In the genomic region with DNA sequence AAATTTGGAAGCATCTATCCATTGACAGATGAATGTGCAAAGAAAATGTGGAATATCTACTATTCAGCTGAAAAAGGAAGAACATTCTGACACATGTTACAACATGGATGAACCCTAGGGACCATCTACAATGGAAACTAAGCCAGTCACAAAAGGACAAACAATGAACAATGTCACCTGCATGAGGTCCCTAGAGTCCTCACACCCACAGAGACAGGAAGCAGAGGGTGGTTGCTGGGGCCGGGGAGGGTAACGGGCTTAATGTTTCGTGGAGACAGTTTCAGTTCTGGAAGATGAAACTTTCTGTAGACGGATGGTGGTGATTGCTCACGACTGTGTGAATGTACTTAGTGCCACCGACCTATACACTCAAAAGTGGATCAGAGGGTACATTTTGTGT, we compare ENCODE assay signal across 9 cellular contexts.
DNase-seq lines count a peak whose midpoint lies in the region; ATAC-seq and TF ChIP-seq lines count a peak whose summit lies in the region.
"Had no signal": no experiment of that assay in that cellular context is flagged by ENCODE, and none has a peak within 500 bp of the region (broad histone marks: within the 10 kb centered on the region; RNA-seq: fewer than 3 reads in every experiment).

No MANE protein-coding gene starts in this region.

- H3K36me3 ChIP-seq in SU-DHL-6 (ENCODE audit: low read length) (no peaks in the 10 kb centered on the region), smooth muscle cell (ENCODE audit: low read depth) (no peaks in the 10 kb centered on the region)

- H3K9ac ChIP-seq in SU-DHL-6 (ENCODE audit: low read length) (peak overlapping the region; percentile 30; the same call in 1 of the 2 replicates), smooth muscle cell (ENCODE audit: low read depth) (no peak overlapping the region)

- POLR2A ChIA-PET in HEK293T (lab: Yijun Ruan, JAX), result no interaction called here

- peak; percentile 96 for ATAC-seq in GM18508 (IDR thresholded peaks at IDR 0.05; ENCODE audit: insufficient read depth, unreplicated experiment)
- ATAC-seq in GM19397 (IDR thresholded peaks at IDR 0.05; ENCODE audit: unreplicated experiment), result peak; percentile 97
- ATAC-seq in HG03060 (IDR thresholded peaks at IDR 0.05; ENCODE audit: low read depth, unreplicated experiment), result peak; percentile 94

- H3K4me1 ChIP-seq in smooth muscle cell (ENCODE audit: low read depth), result no peaks in the 10 kb centered on the region
- H3K4me1 ChIP-seq: testis had no signal

- no peaks in the 10 kb centered on the region for H3K9me2 ChIP-seq in SU-DHL-6 (replicated peaks; ENCODE audit: insufficient read depth, low read length)

- no peak for TF ChIP-seq CTCF in SU-DHL-6 (IDR thresholded peaks at IDR 0.05; ENCODE audit: insufficient read depth, low read length, poor library complexity, severe bottlenecking)
- no peak for TF ChIP-seq CTCF in smooth muscle cell (IDR thresholded peaks at IDR 0.05; ENCODE audit: borderline replicate concordance, insufficient read depth, poor library complexity, severe bottlenecking)

- H3K79me2 ChIP-seq in SU-DHL-6 (ENCODE audit: insufficient read depth, low read length) (no peaks in the 10 kb centered on the region), smooth muscle cell (ENCODE audit: low read depth) (no peaks in the 10 kb centered on the region)

- peak overlapping the region; percentile 27 for H3K4me3 ChIP-seq in SU-DHL-6 (ENCODE audit: insufficient read depth, low read length, poor library complexity, severe bottlenecking)
- H3K4me3 ChIP-seq in smooth muscle cell, result no peak overlapping the region
- H3K4me3 ChIP-seq: testis had no signal

- no peak for TF ChIP-seq POLR2A in erythroblast (IDR thresholded peaks at IDR 0.05; ENCODE audit: low read length)

- CTCF ChIA-PET in HEK293T (lab: Yijun Ruan, JAX), result no interaction called here

- H2AFZ ChIP-seq in SU-DHL-6 (ENCODE audit: low read depth, low read length, severe bottlenecking) (peak overlapping the region; percentile 53), smooth muscle cell (ENCODE audit: low read depth) (no peak overlapping the region)

- H3K4me2 ChIP-seq in SU-DHL-6 (ENCODE audit: low read depth, low read length, poor library complexity, severe bottlenecking) (peak overlapping the region; percentile 63), smooth muscle cell (no peak overlapping the region)

- no peak for DNase-seq in erythroblast (lab: John Stamatoyannopoulos, UW)
- no peak for DNase-seq in AML-193 (lab: John Stamatoyannopoulos, UW)
- DNase-seq in smooth muscle cell (lab: John Stamatoyannopoulos, UW; ENCODE audit: unreplicated experiment), result no peak
- DNase-seq in HEK293T (ENCODE audit: extremely low spot score), result no peak
- DNase-seq: testis had no signal

- WGBS in smooth muscle cell (ENCODE audit: low lambda C conversion rate), result 89% methylated on average over 6 of the region's 6 CpGs

- H3K27me3 ChIP-seq in SU-DHL-6 (ENCODE audit: low read length), result no peaks in the 10 kb centered on the region
- no peaks in the 10 kb centered on the region for H3K27me3 ChIP-seq in smooth muscle cell (ENCODE audit: low read depth)
- H3K27me3 ChIP-seq: testis had no signal

- H3K9me3 ChIP-seq in SU-DHL-6 (ENCODE audit: insufficient read depth, low read length), result no peaks in the 10 kb centered on the region
- no peaks in the 10 kb centered on the region for H3K9me3 ChIP-seq in smooth muscle cell (replicated peaks; ENCODE audit: low read depth)
- H3K9me3 ChIP-seq: testis had no signal

- H3K27ac ChIP-seq in SU-DHL-6 (ENCODE audit: low read depth, low read length) (peak overlapping the region; percentile 78), smooth muscle cell (ENCODE audit: low read depth) (no peak overlapping the region)
- H3K27ac ChIP-seq: testis had no signal

- H4K20me1 ChIP-seq in SU-DHL-6 (ENCODE audit: low read depth, low read length), result no peaks in the 10 kb centered on the region
- no peaks in the 10 kb centered on the region for H4K20me1 ChIP-seq in smooth muscle cell (ENCODE audit: low read depth)

- H3F3A ChIP-seq in SU-DHL-6 (ENCODE audit: insufficient read depth), result no peaks in the 10 kb centered on the region
- H3F3A ChIP-seq in smooth muscle cell (ENCODE audit: low read depth), result no peaks in the 10 kb centered on the region

TF ChIP-seq in HEK293T, 16 proteins besides CTCF, POLR2A, EP300 and RAD21:
- no peak for TF ChIP-seq FOXK2 (IDR thresholded peaks at IDR 0.05)
